In genomic region chr1:209626633-209627348, GRCh38 we compare ENCODE assay signal across 1 cellular context.
TF ChIP-seq lines count a peak whose summit lies in the region.

No MANE protein-coding gene starts in this region.

TF ChIP-seq in GM23338, 12 proteins besides CTCF, POLR2A, EP300 and RAD21:
- TF ChIP-seq, protein P1, sequence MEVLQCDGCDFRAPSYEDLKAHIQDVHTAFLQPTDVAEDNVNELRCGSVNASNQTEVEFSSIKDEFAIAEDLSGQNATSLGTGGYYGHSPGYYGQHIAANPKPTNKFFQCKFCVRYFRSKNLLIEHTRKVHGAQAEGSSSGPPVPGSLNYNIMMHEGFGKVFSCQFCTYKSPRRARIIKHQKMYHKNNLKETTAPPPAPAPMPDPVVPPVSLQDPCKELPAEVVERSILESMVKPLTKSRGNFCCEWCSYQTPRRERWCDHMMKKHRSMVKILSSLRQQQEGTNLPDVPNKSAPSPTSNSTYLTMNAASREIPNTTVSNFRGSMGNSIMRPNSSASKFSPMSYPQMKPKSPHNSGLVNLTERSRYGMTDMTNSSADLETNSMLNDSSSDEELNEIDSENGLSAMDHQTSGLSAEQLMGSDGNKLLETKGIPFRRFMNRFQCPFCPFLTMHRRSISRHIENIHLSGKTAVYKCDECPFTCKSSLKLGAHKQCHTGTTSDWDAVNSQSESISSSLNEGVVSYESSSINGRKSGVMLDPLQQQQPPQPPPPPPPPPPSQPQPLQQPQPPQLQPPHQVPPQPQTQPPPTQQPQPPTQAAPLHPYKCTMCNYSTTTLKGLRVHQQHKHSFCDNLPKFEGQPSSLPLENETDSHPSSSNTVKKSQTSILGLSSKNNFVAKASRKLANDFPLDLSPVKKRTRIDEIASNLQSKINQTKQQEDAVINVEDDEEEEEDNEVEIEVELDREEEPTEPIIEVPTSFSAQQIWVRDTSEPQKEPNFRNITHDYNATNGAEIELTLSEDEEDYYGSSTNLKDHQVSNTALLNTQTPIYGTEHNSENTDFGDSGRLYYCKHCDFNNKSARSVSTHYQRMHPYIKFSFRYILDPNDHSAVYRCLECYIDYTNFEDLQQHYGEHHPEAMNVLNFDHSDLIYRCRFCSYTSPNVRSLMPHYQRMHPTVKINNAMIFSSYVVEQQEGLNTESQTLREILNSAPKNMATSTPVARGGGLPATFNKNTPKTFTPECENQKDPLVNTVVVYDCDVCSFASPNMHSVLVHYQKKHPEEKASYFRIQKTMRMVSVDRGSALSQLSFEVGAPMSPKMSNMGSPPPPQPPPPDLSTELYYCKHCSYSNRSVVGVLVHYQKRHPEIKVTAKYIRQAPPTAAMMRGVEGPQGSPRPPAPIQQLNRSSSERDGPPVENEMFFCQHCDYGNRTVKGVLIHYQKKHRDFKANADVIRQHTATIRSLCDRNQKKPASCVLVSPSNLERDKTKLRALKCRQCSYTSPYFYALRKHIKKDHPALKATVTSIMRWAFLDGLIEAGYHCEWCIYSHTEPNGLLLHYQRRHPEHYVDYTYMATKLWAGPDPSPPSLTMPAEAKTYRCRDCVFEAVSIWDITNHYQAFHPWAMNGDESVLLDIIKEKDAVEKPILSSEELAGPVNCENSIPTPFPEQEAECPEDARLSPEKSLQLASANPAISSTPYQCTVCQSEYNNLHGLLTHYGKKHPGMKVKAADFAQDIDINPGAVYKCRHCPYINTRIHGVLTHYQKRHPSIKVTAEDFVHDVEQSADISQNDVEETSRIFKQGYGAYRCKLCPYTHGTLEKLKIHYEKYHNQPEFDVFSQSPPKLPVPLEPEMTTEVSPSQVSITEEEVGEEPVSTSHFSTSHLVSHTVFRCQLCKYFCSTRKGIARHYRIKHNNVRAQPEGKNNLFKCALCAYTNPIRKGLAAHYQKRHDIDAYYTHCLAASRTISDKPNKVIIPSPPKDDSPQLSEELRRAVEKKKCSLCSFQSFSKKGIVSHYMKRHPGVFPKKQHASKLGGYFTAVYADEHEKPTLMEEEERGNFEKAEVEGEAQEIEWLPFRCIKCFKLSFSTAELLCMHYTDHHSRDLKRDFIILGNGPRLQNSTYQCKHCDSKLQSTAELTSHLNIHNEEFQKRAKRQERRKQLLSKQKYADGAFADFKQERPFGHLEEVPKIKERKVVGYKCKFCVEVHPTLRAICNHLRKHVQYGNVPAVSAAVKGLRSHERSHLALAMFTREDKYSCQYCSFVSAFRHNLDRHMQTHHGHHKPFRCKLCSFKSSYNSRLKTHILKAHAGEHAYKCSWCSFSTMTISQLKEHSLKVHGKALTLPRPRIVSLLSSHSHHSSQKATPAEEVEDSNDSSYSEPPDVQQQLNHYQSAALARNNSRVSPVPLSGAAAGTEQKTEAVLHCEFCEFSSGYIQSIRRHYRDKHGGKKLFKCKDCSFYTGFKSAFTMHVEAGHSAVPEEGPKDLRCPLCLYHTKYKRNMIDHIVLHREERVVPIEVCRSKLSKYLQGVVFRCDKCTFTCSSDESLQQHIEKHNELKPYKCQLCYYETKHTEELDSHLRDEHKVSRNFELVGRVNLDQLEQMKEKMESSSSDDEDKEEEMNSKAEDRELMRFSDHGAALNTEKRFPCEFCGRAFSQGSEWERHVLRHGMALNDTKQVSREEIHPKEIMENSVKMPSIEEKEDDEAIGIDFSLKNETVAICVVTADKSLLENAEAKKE (CRISPR knock-in tag; IDR thresholded peaks at IDR 0.05), result no peak
- TF ChIP-seq EZH2phosphoT487 (IDR thresholded peaks at IDR 0.05; ENCODE audit: unreplicated experiment) (no peak), POLR2AphosphoS5 (IDR thresholded peaks at IDR 0.05; ENCODE audit: low read depth) (no peak), EZH2 (IDR thresholded peaks at IDR 0.05; ENCODE audit: low read depth, unreplicated experiment) (no peak), CREB1 (CRISPR knock-in tag; IDR thresholded peaks at IDR 0.05; ENCODE audit: low read depth) (no peak), NANOG (IDR thresholded peaks at IDR 0.05; ENCODE audit: borderline replicate concordance) (no peak), ETS1 (IDR thresholded peaks at IDR 0.05) (no peak), ZNF114 (CRISPR knock-in tag; IDR thresholded peaks at IDR 0.05) (no peak), JUNB (IDR thresholded peaks at IDR 0.05; ENCODE audit: unreplicated experiment) (no peak), REST (IDR thresholded peaks at IDR 0.05; ENCODE audit: unreplicated experiment) (no peak), ZNF331 (CRISPR knock-in tag; IDR thresholded peaks at IDR 0.05; ENCODE audit: low read depth) (no peak), STAT1 (IDR thresholded peaks at IDR 0.05; ENCODE audit: unreplicated experiment) (no peak)
TF ChIP-seq in GM23338: peak in this region for 0.
